Comparison of ENCODE assay signal across 8 cellular contexts in genomic region chr6:53437557-53438202, GRCh38.
DNase-seq lines count a peak whose midpoint lies in the region; ATAC-seq and TF ChIP-seq lines count a peak whose summit lies in the region.

No MANE protein-coding gene starts in this region.

- H3K4me3 Mint-ChIP-seq in naive B cell: no peak overlapping the region

- peak; percentile 62 for ATAC-seq in GM18870 (IDR thresholded peaks at IDR 0.05; ENCODE audit: unreplicated experiment)
- ATAC-seq in naive B cell (ENCODE audit: low read depth in 2 of 2): peak; percentile 56 to 67
- no peak for ATAC-seq in GM18505 (IDR thresholded peaks at IDR 0.05; ENCODE audit: unreplicated experiment)

- in situ Hi-C loops in Caki2 (cut with HindIII; ENCODE audit: low pct_unique_long_range_greater_than_20kb, low sequenced_read_pairs): no loop called here

- H3K27ac ChIP-seq in MM.1S (ENCODE audit: low read length): peak overlapping the region; percentile 28; the same call in 1 of the 2 replicates

- DNase-seq in Caki2 (ENCODE audit: low read depth) (peak; percentile 71), MM.1S (peak; percentile 71), SW480 (ENCODE audit: low spot score) (peak; percentile 71), epithelial cell of proximal tubule (ENCODE audit: low read depth) (peak; percentile 52), naive B cell (peak; percentile 14), NCI-H128 (lab: John Stamatoyannopoulos, UW; ENCODE audit: unreplicated experiment) (no peak)

- TF ChIP-seq CTCF in MM.1S (IDR thresholded peaks at IDR 0.05; ENCODE audit: low read length): peak; percentile 89
- TF ChIP-seq CTCF in epithelial cell of proximal tubule (conservative IDR thresholded peaks at IDR 0.05; ENCODE audit: low read depth, low read length): peak; percentile 86

- no peaks in the 10 kb centered on the region for H3K36me3 ChIP-seq in MM.1S (replicated peaks; ENCODE audit: insufficient read depth, low read length)

- peaks cover 12% of the 10 kb centered on the region for H3K4me1 ChIP-seq in MM.1S (ENCODE audit: low read length)

- H3K9me3 Mint-ChIP-seq in naive B cell: no peaks in the 10 kb centered on the region

- H3K27ac Mint-ChIP-seq in naive B cell: peak overlapping the region in 2 of 6 donors; percentile 69 to 86

- H3K9me2 ChIP-seq in MM.1S (replicated peaks; ENCODE audit: insufficient read depth, low read length): no peaks in the 10 kb centered on the region

- peak overlapping the region; percentile 35 for H2AFZ ChIP-seq in MM.1S (ENCODE audit: low read length)

- no peak for TF ChIP-seq POLR2A in GM18505 (IDR thresholded peaks at IDR 0.05; ENCODE audit: borderline replicate concordance, extremely low read depth, insufficient read depth, insufficient read length)

- H3K27me3 ChIP-seq in MM.1S (replicated peaks; ENCODE audit: insufficient read depth, low read length): no peaks in the 10 kb centered on the region

- no peak overlapping the region for H3K9ac ChIP-seq in MM.1S (ENCODE audit: low read length)

- peaks cover 2 to 34% (median 7%) of the 10 kb centered on the region in 3 donors for H3K4me1 Mint-ChIP-seq in naive B cell

- no peaks in the 10 kb centered on the region for H3K27me3 Mint-ChIP-seq in naive B cell

- H3K4me2 ChIP-seq in MM.1S (ENCODE audit: low read depth, low read length): peak overlapping the region; percentile 64

- H3K79me2 ChIP-seq in MM.1S (ENCODE audit: low read length): no peaks in the 10 kb centered on the region

- H4K20me1 ChIP-seq in MM.1S (ENCODE audit: insufficient read depth, low read length): no peaks in the 10 kb centered on the region

- no peaks in the 10 kb centered on the region for H3K36me3 Mint-ChIP-seq in naive B cell

- H3F3A ChIP-seq in MM.1S (ENCODE audit: insufficient read depth, low read length): peaks cover 12% of the 10 kb centered on the region; the same call in 1 of the 2 replicates

- H3K9me3 ChIP-seq in MM.1S (replicated peaks; ENCODE audit: insufficient read depth, low read length): no peaks in the 10 kb centered on the region

- H3K4me3 ChIP-seq in MM.1S (ENCODE audit: low read length) (no peak overlapping the region), epithelial cell of proximal tubule (ENCODE audit: low read depth, low read length) (no peak overlapping the region)
